In genomic region chr2:230946429-230947234, GRCh38 we compare ENCODE assay signal across 18 cellular contexts. TPM values are rescaled to one million over a fixed set of nuclear protein-coding genes. Genes with fewer than 3 reads are reported as not detected.
"Had no signal": no experiment of that assay in that cellular context is flagged by ENCODE, and none has a peak within 500 bp of the region (broad histone marks: within the 10 kb centered on the region; RNA-seq: fewer than 3 reads in every experiment).

No MANE protein-coding gene starts in this region.

- H3K27me3 ChIP-seq: gastroesophageal sphincter, neural progenitor cell, suprapubic skin, upper lobe of left lung had no signal

- H3K27ac Mint-ChIP-seq: neural progenitor cell had no signal

- H3K4me2 ChIP-seq: neural progenitor cell had no signal

- H3K36me3 ChIP-seq: gastroesophageal sphincter, neural progenitor cell, suprapubic skin, upper lobe of left lung had no signal

- H3K9me3 ChIP-seq: gastroesophageal sphincter, suprapubic skin, upper lobe of left lung had no signal

- H3K36me3 Mint-ChIP-seq: neural progenitor cell had no signal

- H3K9me3 Mint-ChIP-seq: neural progenitor cell had no signal

- H3K27ac ChIP-seq: coronary artery, epithelial cell of prostate, gastroesophageal sphincter, neural progenitor cell, suprapubic skin, upper lobe of left lung had no signal

- H3K9ac ChIP-seq: neural progenitor cell had no signal

- H3K4me3 Mint-ChIP-seq: neural progenitor cell had no signal

- H3K4me3 ChIP-seq: coronary artery, gastroesophageal sphincter, neural progenitor cell, suprapubic skin, upper lobe of left lung had no signal

- H2AFZ ChIP-seq: neural progenitor cell had no signal

- ATAC-seq: gastroesophageal sphincter had no signal

- H3K4me1 ChIP-seq: gastroesophageal sphincter, neural progenitor cell had no signal

- DNase-seq: activated CD4-positive, alpha-beta T cell treated with anti-CD3 and anti-CD28 coated beads for 1 hour; activated naive CD4-positive, alpha-beta T cell treated with Interleukin-2 at 50 U/mL for 16 hours; central memory CD4-positive, alpha-beta T cell; effector memory CD4-positive, alpha-beta T cell; kidney; mesendoderm; stimulated activated CD4-positive, alpha-beta T cell treated with anti-CD3 and anti-CD28 coated beads, Interleukin-4, amount 100 ng/mL, for 4 hours; T-helper 9 cell; upper lobe of left lung had no signal

RNA-seq across cellular contexts. Expression of gene GPR55, which starts 21.6 kb away (rescaled TPM):
- total RNA-seq: skeletal muscle tissue had no signal

RNA-seq across cellular contexts. Expression of gene SPATA3, which starts 49.3 kb away (rescaled TPM):
- total RNA-seq: gastroesophageal sphincter, kidney, liver, SK-MEL-5, skeletal muscle tissue, suprapubic skin, upper lobe of left lung had no signal
- polyA plus RNA-seq: adipose tissue, liver had no signal
